ENCODE assay signal across 20 cellular contexts in genomic region chr6:25998379-25998778, GRCh38. TPM values are rescaled to one million over a fixed set of nuclear protein-coding genes. Genes with fewer than 3 reads are reported as not detected.
A peak's percentile ranks its signal among the peaks of the same experiment; 100 is the strongest.
DNase-seq lines count a peak whose midpoint lies in the region; ATAC-seq and TF ChIP-seq lines count a peak whose summit lies in the region.
"Had no signal": no experiment of that assay in that cellular context is flagged by ENCODE, and none has a peak within 500 bp of the region (broad histone marks: within the 10 kb centered on the region; RNA-seq: fewer than 3 reads in every experiment).

No MANE protein-coding gene starts in this region.

- no peaks in the 10 kb centered on the region for H3K27me3 ChIP-seq in PC-3 (ENCODE audit: low read length)
- no peaks in the 10 kb centered on the region for H3K27me3 ChIP-seq in endodermal cell (ENCODE audit: control insufficient read depth, insufficient read depth, low read length, poor library complexity, severe bottlenecking)
- H3K27me3 ChIP-seq in neuronal stem cell (ENCODE audit: control insufficient read depth in 3 of 3, insufficient read depth in 3 of 3, low read depth in 1 of 3, low read length in 3 of 3), result no peaks in the 10 kb centered on the region
- no peaks in the 10 kb centered on the region for H3K27me3 ChIP-seq in CD8-positive, alpha-beta T cell (ENCODE audit: insufficient read depth, low read length)
- H3K27me3 ChIP-seq: BLaER1 had no signal

- no TSS peak for BruUV-seq in PC-3 (replicated peaks; lab: Mats Ljungman, UMichigan)

- H2BK12ac ChIP-seq in neuronal stem cell (ENCODE audit: low read length), result no peak overlapping the region

- no peak overlapping the region for H2BK5ac ChIP-seq in neuronal stem cell (ENCODE audit: low read length)

- no peak overlapping the region for H3K27ac ChIP-seq in HEK293 (ENCODE audit: extremely low read depth, low read depth, low read length)
- H3K27ac ChIP-seq in PC-3 (ENCODE audit: low read length), result no peak overlapping the region
- no peak overlapping the region for H3K27ac ChIP-seq in endodermal cell (ENCODE audit: low read depth, low read length)
- no peak overlapping the region for H3K27ac ChIP-seq in neuronal stem cell (replicated peaks; ENCODE audit: low read length)
- no peak overlapping the region for H3K27ac ChIP-seq in CD8-positive, alpha-beta T cell (ENCODE audit: low read depth, low read length)
- H3K27ac ChIP-seq: BLaER1, GM23248, KMS-11 had no signal

- intact Hi-C loops in PC-3 (cut with micrococcal nuclease), result no loop called here
- intact Hi-C loops in CD8-positive, alpha-beta T cell (cut with DNase I, micrococcal nuclease), result no loop called here

- peak; percentile 13 for DNase-seq in PC-3
- no peak for DNase-seq in endodermal cell
- DNase-seq in neuronal stem cell (ENCODE audit: low spot score), result no peak
- DNase-seq in CD8-positive, alpha-beta T cell, result no peak
- DNase-seq in naive thymus-derived CD8-positive, alpha-beta T cell, result no peak
- DNase-seq: CD4-positive, CD25-positive, alpha-beta regulatory T cell; GM23248; NCI-H1092; NCI-H1436; NCI-H187 treated with DMSO at 0.1 percent for 48 hours; NCI-H524; NCI-H774; Right ventricle myocardium superior; T-cell had no signal

- no peak overlapping the region for H4K91ac ChIP-seq in neuronal stem cell (ENCODE audit: low read depth, low read length, poor library complexity)

- no peaks in the 10 kb centered on the region for H3K79me1 ChIP-seq in neuronal stem cell (ENCODE audit: low read depth, low read length)

- no peak overlapping the region for H3K4me2 ChIP-seq in PC-3 (ENCODE audit: low read length)
- no peak overlapping the region for H3K4me2 ChIP-seq in neuronal stem cell (ENCODE audit: insufficient read depth, low read length, poor library complexity, severe bottlenecking)
- H3K4me2 ChIP-seq: BLaER1, KMS-11 had no signal

- CTCF ChIA-PET in HEK293 (lab: Yijun Ruan, JAX) (interaction anchor here (1.0 to 1.8 kb wide), 4 partner anchors 9 to 209 kb away, joined by 3 to 9 read pairs (median 4); no protein-coding TSS in a partner anchor), PC-3 (lab: Charles Lee) (no interaction called here)
- CTCF ChIA-PET in CD8-positive, alpha-beta T cell (lab: Charles Lee), result interaction anchor here (1.7 kb wide), 1 partner anchor 210 kb away, joined by 5 read pairs; no protein-coding TSS in a partner anchor

- H3K9ac ChIP-seq in PC-3 (ENCODE audit: low read length) (no peak overlapping the region), endodermal cell (ENCODE audit: extremely low read depth, low read length, poor library complexity, severe bottlenecking) (no peak overlapping the region), neuronal stem cell (ENCODE audit: low read depth, low read length, poor library complexity) (no peak overlapping the region)
- H3K9ac ChIP-seq: BLaER1, GM23248, KMS-11 had no signal

- TF ChIP-seq CTCF in HEK293 (tag by site-specific recombination; IDR thresholded peaks at IDR 0.05) (no peak), PC-3 (conservative IDR thresholded peaks at IDR 0.05; ENCODE audit: low read depth, low read length) (no peak), endodermal cell (conservative IDR thresholded peaks at IDR 0.05) (no peak)
- no peak for TF ChIP-seq CTCF in CD8-positive, alpha-beta T cell (IDR thresholded peaks at IDR 0.05)

- no peaks in the 10 kb centered on the region for H3K27me3 Mint-ChIP-seq in endodermal cell (ENCODE audit: insufficient read depth)
- no peaks in the 10 kb centered on the region for H3K27me3 Mint-ChIP-seq in CD8-positive, alpha-beta T cell (ENCODE audit: low read depth)
- no peaks in the 10 kb centered on the region for H3K27me3 Mint-ChIP-seq in naive thymus-derived CD8-positive, alpha-beta T cell
- H3K27me3 Mint-ChIP-seq: CD4-positive, CD25-positive, alpha-beta regulatory T cell; IgD-negative memory B cell; T-cell had no signal

- H3K27ac Mint-ChIP-seq in endodermal cell, result peak overlapping the region; percentile 64
- H3K27ac Mint-ChIP-seq in CD8-positive, alpha-beta T cell, result no peak overlapping the region
- no peak overlapping the region for H3K27ac Mint-ChIP-seq in naive thymus-derived CD8-positive, alpha-beta T cell
- H3K27ac Mint-ChIP-seq: CD4-positive, CD25-positive, alpha-beta regulatory T cell; IgD-negative memory B cell; T-cell had no signal

- H2AFZ ChIP-seq in PC-3 (ENCODE audit: low read length) (no peak overlapping the region), neuronal stem cell (ENCODE audit: low read length) (no peak overlapping the region)
- H2AFZ ChIP-seq: GM23248 had no signal

- no peaks in the 10 kb centered on the region for H3K4me1 ChIP-seq in HEK293 (ENCODE audit: control insufficient read depth, insufficient read depth, low read length)
- peaks cover 8% of the 10 kb centered on the region; the same call in 1 of the 2 replicates for H3K4me1 ChIP-seq in PC-3 (ENCODE audit: insufficient read depth, low read length)
- H3K4me1 ChIP-seq in endodermal cell (ENCODE audit: control insufficient read depth, insufficient read depth, low read length), result no peaks in the 10 kb centered on the region
- peaks cover 0 to 6% of the 10 kb centered on the region in 2 donors for H3K4me1 ChIP-seq in neuronal stem cell (ENCODE audit: control insufficient read depth in 2 of 2, insufficient read depth in 1 of 2, low read depth in 1 of 2, low read length in 2 of 2)
- H3K4me1 ChIP-seq in CD8-positive, alpha-beta T cell (ENCODE audit: insufficient read depth, low read length), result no peaks in the 10 kb centered on the region

- ATAC-seq in PC-3 (0 out of 2 replicates have a peak, but pooled peaks have one; percentile 29), GM21737 (IDR thresholded peaks at IDR 0.05; ENCODE audit: unreplicated experiment) (no peak)
- no peak for ATAC-seq in CD8-positive, alpha-beta T cell
- ATAC-seq in naive thymus-derived CD8-positive, alpha-beta T cell, result no peak
- ATAC-seq: HCT116, T-cell had no signal

- H4K20me1 ChIP-seq in PC-3 (ENCODE audit: low read length), result no peaks in the 10 kb centered on the region
- H4K20me1 ChIP-seq: BLaER1 had no signal

- H3F3A ChIP-seq in PC-3 (ENCODE audit: low read length, unreplicated experiment), result no peaks in the 10 kb centered on the region

- H3K9me3 ChIP-seq in HEK293 (ENCODE audit: control insufficient read depth, insufficient read depth, low read depth, low read length), result no peaks in the 10 kb centered on the region
- no peaks in the 10 kb centered on the region for H3K9me3 ChIP-seq in PC-3 (ENCODE audit: low read length)
- H3K9me3 ChIP-seq in endodermal cell (ENCODE audit: control insufficient read depth, low read length), result no peaks in the 10 kb centered on the region
- H3K9me3 ChIP-seq in neuronal stem cell (replicated peaks in 1 of 2; ENCODE audit: control insufficient read depth in 2 of 2, insufficient read depth in 1 of 2, low read depth in 1 of 2, low read length in 2 of 2), result no peaks in the 10 kb centered on the region
- H3K9me3 ChIP-seq in CD8-positive, alpha-beta T cell (ENCODE audit: low read length), result no peaks in the 10 kb centered on the region
- H3K9me3 ChIP-seq: BLaER1 had no signal

- no peaks in the 10 kb centered on the region for H3K9me3 Mint-ChIP-seq in endodermal cell
- no peaks in the 10 kb centered on the region for H3K9me3 Mint-ChIP-seq in CD8-positive, alpha-beta T cell
- H3K9me3 Mint-ChIP-seq in naive thymus-derived CD8-positive, alpha-beta T cell, result no peaks in the 10 kb centered on the region
- H3K9me3 Mint-ChIP-seq: CD4-positive, CD25-positive, alpha-beta regulatory T cell; IgD-negative memory B cell; T-cell had no signal

- no peak overlapping the region for H4K8ac ChIP-seq in neuronal stem cell (ENCODE audit: low read depth, low read length)

- H2AK5ac ChIP-seq in neuronal stem cell (ENCODE audit: low read depth, low read length), result no peak overlapping the region

- no peak overlapping the region for H3K14ac ChIP-seq in neuronal stem cell (ENCODE audit: low read length)

- H3K18ac ChIP-seq in neuronal stem cell (ENCODE audit: low read length), result peak overlapping the region; percentile 16

- peaks cover 25% of the 10 kb centered on the region for H3K4me1 Mint-ChIP-seq in endodermal cell
- H3K4me1 Mint-ChIP-seq in CD8-positive, alpha-beta T cell (ENCODE audit: low read depth), result peaks cover 20% of the 10 kb centered on the region
- H3K4me1 Mint-ChIP-seq in naive thymus-derived CD8-positive, alpha-beta T cell, result peaks cover 9 to 15% (median 12%) of the 10 kb centered on the region in 4 donors

- H3K4me3 Mint-ChIP-seq in endodermal cell, result no peak overlapping the region
- no peak overlapping the region for H3K4me3 Mint-ChIP-seq in CD8-positive, alpha-beta T cell
- H3K4me3 Mint-ChIP-seq in naive thymus-derived CD8-positive, alpha-beta T cell, result no peak overlapping the region
- H3K4me3 Mint-ChIP-seq: T-cell had no signal

- no peaks in the 10 kb centered on the region for H3K79me2 ChIP-seq in PC-3 (ENCODE audit: low read length)

- no peaks in the 10 kb centered on the region for H3K9me2 ChIP-seq in PC-3 (replicated peaks; ENCODE audit: low read length)

- H3K36me3 ChIP-seq in HEK293 (ENCODE audit: control insufficient read depth in 2 of 2, insufficient read depth in 1 of 2, low read length in 2 of 2), result peaks cover 5 to 13% of the 10 kb centered on the region in 2 experiments; a peak in 2 of 3 replicates
- no peaks in the 10 kb centered on the region for H3K36me3 ChIP-seq in PC-3 (ENCODE audit: low read depth, low read length)
- no peaks in the 10 kb centered on the region for H3K36me3 ChIP-seq in endodermal cell (ENCODE audit: control insufficient read depth, insufficient read depth, low read length)
- H3K36me3 ChIP-seq in neuronal stem cell (replicated peaks in 1 of 2; ENCODE audit: control insufficient read depth in 2 of 2, insufficient read depth in 2 of 2, low read length in 2 of 2), result no peaks in the 10 kb centered on the region
- peaks cover 6% of the 10 kb centered on the region for H3K36me3 ChIP-seq in CD8-positive, alpha-beta T cell (ENCODE audit: insufficient read depth, low read length)

- H2BK15ac ChIP-seq in neuronal stem cell (ENCODE audit: low read length), result no peak overlapping the region

- no peak overlapping the region for H3K4ac ChIP-seq in neuronal stem cell (ENCODE audit: low read length)

- no peak overlapping the region for H2BK120ac ChIP-seq in neuronal stem cell (ENCODE audit: low read depth, low read length)

- H3K23ac ChIP-seq in neuronal stem cell (ENCODE audit: low read depth, low read length, poor library complexity), result no peak overlapping the region

- no peak overlapping the region for H3K4me3 ChIP-seq in HEK293 (ENCODE audit: low read depth, low read length)
- H3K4me3 ChIP-seq in PC-3 (ENCODE audit: low read length), result no peak overlapping the region
- H3K4me3 ChIP-seq in endodermal cell (ENCODE audit: low read length), result no peak overlapping the region
- H3K4me3 ChIP-seq in neuronal stem cell (ENCODE audit: low read length in 2 of 2), result no peak overlapping the region
- H3K4me3 ChIP-seq in CD8-positive, alpha-beta T cell (ENCODE audit: low read depth, low read length), result no peak overlapping the region
- H3K4me3 ChIP-seq: BLaER1, GM23248 had no signal

- peaks cover 13% of the 10 kb centered on the region for H3K36me3 Mint-ChIP-seq in endodermal cell (ENCODE audit: low read depth)
- peaks cover 32% of the 10 kb centered on the region for H3K36me3 Mint-ChIP-seq in CD8-positive, alpha-beta T cell
- H3K36me3 Mint-ChIP-seq in naive thymus-derived CD8-positive, alpha-beta T cell, result peaks cover 0 to 30% (median 10%) of the 10 kb centered on the region in 3 donors

- POLR2A ChIA-PET in HEK293 (lab: Yijun Ruan, JAX), result interaction anchor here (1.2 to 1.4 kb wide), 2 partner anchors 23 to 33 kb away, joined by 3 read pairs; a partner anchor contains a TSS
- POLR2A ChIA-PET in PC-3 (lab: Charles Lee; ENCODE audit: unreplicated experiment), result no interaction called here
- POLR2A ChIA-PET in CD8-positive, alpha-beta T cell (lab: Charles Lee), result interaction anchor here (1.1 kb wide), 1 partner anchor 28 kb away, joined by 3 read pairs; no protein-coding TSS in a partner anchor
- POLR2A ChIA-PET in naive thymus-derived CD8-positive, alpha-beta T cell (lab: Charles Lee), result interaction anchor here (0.7 kb wide), 1 partner anchor 21 kb away, joined by 3 read pairs; a partner anchor contains a TSS

RNA-seq across cellular contexts. Expression of gene TRIM38, which starts 35.8 kb away (rescaled TPM):
- total RNA-seq in PC-3 (2014; rRNA removed) (5.6 and 6.4 TPM in 2 replicates), endodermal cell (1 to 10 TPM; 4.2 to 4.4 TPM)
- 0.32 TPM for polyA plus RNA-seq in endodermal cell (2013, experiment 1 of 2)
- 0.29 TPM for polyA plus RNA-seq in endodermal cell (2013, experiment 2 of 2)
- 0.10 TPM for polyA plus RNA-seq in neuronal stem cell (2013, experiment 1 of 2)
- 0.10 TPM for polyA plus RNA-seq in neuronal stem cell (2013, experiment 2 of 2)
- 10 to 100 TPM; 13.2 to 13.6 TPM for total RNA-seq in CD8-positive, alpha-beta T cell
- 10 to 100 TPM; 28.5 to 29.7 TPM for total RNA-seq in naive thymus-derived CD8-positive, alpha-beta T cell
- 1 to 10 TPM; 4.3 to 7.4 (median 5.9) TPM for polyA plus RNA-seq in naive thymus-derived CD8-positive, alpha-beta T cell
